Comparison of ENCODE assay signal across 16 cellular contexts in the genomic region with DNA sequence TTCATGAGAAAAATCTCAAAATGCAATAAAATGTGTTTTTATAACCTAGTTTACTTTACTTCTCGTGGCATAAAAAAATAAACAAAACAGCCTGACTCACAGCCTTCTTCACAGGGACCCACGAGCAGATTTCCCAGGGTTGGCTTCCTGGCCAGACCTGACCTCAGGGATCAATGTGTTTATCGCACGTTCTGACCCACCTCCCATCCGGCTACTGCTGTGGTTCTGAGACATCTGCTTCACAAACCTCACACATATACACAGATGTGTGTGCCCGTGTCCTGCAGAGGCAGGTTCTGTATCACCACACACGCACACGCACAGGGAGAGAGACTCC.
DNase-seq lines count a peak whose midpoint lies in the region; ATAC-seq, FAIRE-seq and TF ChIP-seq lines count a peak whose summit lies in the region.
"Had no signal": no experiment of that assay in that cellular context is flagged by ENCODE, and none has a peak within 500 bp of the region (broad histone marks: within the 10 kb centered on the region; RNA-seq: fewer than 3 reads in every experiment).

No MANE protein-coding gene starts in this region.

- H3K79me1 ChIP-seq in H1 (ENCODE audit: low read depth, low read length) = no peaks in the 10 kb centered on the region; the same call in 1 of the 2 replicates

- FAIRE-seq in H1 (lab: Jason Lieb, UNC) = no peak
- FAIRE-seq: RCC 7860 had no signal

- H4K91ac ChIP-seq in H1 (replicated peaks; ENCODE audit: insufficient read length, low read length) = no peak overlapping the region

- H3K9me3 Mint-ChIP-seq in nephron progenitor cell = no peaks in the 10 kb centered on the region
- H3K9me3 Mint-ChIP-seq: activated CD4-positive, alpha-beta memory T cell treated with anti-CD3 and anti-CD28 coated beads, Interleukin-2, amount 10 ng/mL, durations not matched to agents 7 days and 5 days; dendritic cell treated with granulocyte-macrophage colony-stimulating factor and Interleukin-4, amounts not matched to agents 40 ng/mL and 50 ng/mL, for 4 days had no signal

- POLR2A ChIA-PET in H1 (lab: Charles Lee; ENCODE audit: partially characterized antibody) = no interaction called here

- H3K79me2 ChIP-seq in H1 (ENCODE audit: control insufficient read depth in 1 of 2, insufficient read depth in 2 of 2, low read length in 2 of 2) = no peaks in the 10 kb centered on the region

- H3K14ac ChIP-seq in H1 (ENCODE audit: insufficient read length) = no peak overlapping the region

- no peak overlapping the region; the same call in 1 of the 2 replicates for H4K8ac ChIP-seq in H1 (ENCODE audit: extremely low read depth, insufficient read depth, low read length)

- TF ChIP-seq RAD21 in H1 (IDR thresholded peaks at IDR 0.05 in 1 of 2, conservative IDR thresholded peaks at IDR 0.05 in 1 of 2; ENCODE audit: low read depth in 2 of 2, low read length in 2 of 2) = no peak

- H3K27me3 ChIP-seq in H1 (replicated peaks in 1 of 4; ENCODE audit: control insufficient read depth in 3 of 4, extremely low read depth in 1 of 4, insufficient read depth in 3 of 4, low read length in 3 of 4) (no peaks in the 10 kb centered on the region), aorta (ENCODE audit: control insufficient read depth in 1 of 2, insufficient read depth in 2 of 2, low read length in 1 of 2) (no peaks in the 10 kb centered on the region)

- no peak overlapping the region for H3K4me3 ChIP-seq in H1 (ENCODE audit: extremely low read depth in 1 of 4, insufficient read depth in 2 of 4, low read depth in 3 of 4, low read length in 4 of 4)
- H3K4me3 ChIP-seq in aorta (ENCODE audit: low read length in 2 of 2) = no peak overlapping the region
- H3K4me3 ChIP-seq: BLaER1 treated with 17β-estradiol and CSF1 and Interleukin-3, amounts not matched to agents 10 nM and 100 nM; left lung; psoas muscle; suprapubic skin had no signal

- H2BK120ac ChIP-seq in H1 (replicated peaks; ENCODE audit: low read depth, low read length) = no peak overlapping the region

- H2AK5ac ChIP-seq in H1 (ENCODE audit: low read depth, low read length) = no peak overlapping the region

- H3K9me3 ChIP-seq in H1 (ENCODE audit: insufficient read depth in 2 of 2, low read depth in 1 of 2, low read length in 1 of 2) = no peaks in the 10 kb centered on the region
- no peaks in the 10 kb centered on the region for H3K9me3 ChIP-seq in aorta (ENCODE audit: control insufficient read depth, low read length)
- H3K9me3 ChIP-seq: left lung, psoas muscle, suprapubic skin had no signal

- no peak overlapping the region for H4K5ac ChIP-seq in H1 (ENCODE audit: insufficient read length, low read depth, low read length)

- H4K20me1 ChIP-seq in H1 (replicated peaks in 1 of 2; ENCODE audit: control insufficient read depth in 1 of 2, insufficient read depth in 2 of 2, low read length in 2 of 2) = no peaks in the 10 kb centered on the region

- 0 out of 2 replicates have a peak overlapping the region, but pooled peaks have one; percentile 14 for H2BK12ac ChIP-seq in H1 (ENCODE audit: low read depth, low read length)

- no peak overlapping the region for H2BK20ac ChIP-seq in H1 (ENCODE audit: low read length)

- no peaks in the 10 kb centered on the region for H3K4me1 ChIP-seq in H1 (replicated peaks in 1 of 4; ENCODE audit: control insufficient read depth in 3 of 4, insufficient read depth in 4 of 4, low read length in 3 of 4)
- peaks cover 0 to 2% of the 10 kb centered on the region in 2 donors for H3K4me1 ChIP-seq in aorta (ENCODE audit: control insufficient read depth in 1 of 2, insufficient read depth in 2 of 2, low read length in 2 of 2)
- H3K4me1 ChIP-seq: psoas muscle, suprapubic skin had no signal

- peaks cover 43% of the 10 kb centered on the region for H3K4me1 Mint-ChIP-seq in nephron progenitor cell

- intact Hi-C loops in aorta (cut with DNase I) = no loop called here

- H2BK15ac ChIP-seq in H1 (ENCODE audit: low read length) = no peak overlapping the region

- H3K18ac ChIP-seq in H1 (ENCODE audit: extremely low read depth, low read length) = no peak overlapping the region

- H3K4ac ChIP-seq in H1 (replicated peaks; ENCODE audit: insufficient read length, low read depth, low read length) = no peak overlapping the region

- H3K4me3 Mint-ChIP-seq in nephron progenitor cell = no peak overlapping the region
- H3K4me3 Mint-ChIP-seq: activated CD4-positive, alpha-beta memory T cell treated with anti-CD3 and anti-CD28 coated beads, Interleukin-2, amount 10 ng/mL, durations not matched to agents 7 days and 5 days; dendritic cell treated with granulocyte-macrophage colony-stimulating factor and Interleukin-4, amounts not matched to agents 40 ng/mL and 50 ng/mL, for 4 days had no signal

- H3K9ac ChIP-seq in H1 (replicated peaks in 1 of 4; ENCODE audit: extremely low read depth in 1 of 4, low read depth in 3 of 4, low read length in 3 of 4) = no peak overlapping the region
- H3K9ac ChIP-seq: BLaER1 treated with 17β-estradiol and CSF1 and Interleukin-3, amounts not matched to agents 10 nM and 100 nM had no signal

- TF ChIP-seq POLR2A in H1 (IDR thresholded peaks at IDR 0.05; ENCODE audit: control extremely low read depth in 1 of 2, low read depth in 2 of 2, low read length in 2 of 2) = no peak

- H3K27ac Mint-ChIP-seq in nephron progenitor cell = peak overlapping the region; percentile 41
- H3K27ac Mint-ChIP-seq: activated CD4-positive, alpha-beta memory T cell treated with anti-CD3 and anti-CD28 coated beads, Interleukin-2, amount 10 ng/mL, durations not matched to agents 7 days and 5 days; dendritic cell treated with granulocyte-macrophage colony-stimulating factor and Interleukin-4, amounts not matched to agents 40 ng/mL and 50 ng/mL, for 4 days had no signal

- TF ChIP-seq EP300 in H1 (IDR thresholded peaks at IDR 0.05; ENCODE audit: borderline replicate concordance in 1 of 2, low read depth in 2 of 2, low read length in 2 of 2) = no peak

- H3K36me3 ChIP-seq in H1 (ENCODE audit: control insufficient read depth in 2 of 4, insufficient read depth in 4 of 4, low read length in 3 of 4) (peaks cover 0 to 23% (median 1%) of the 10 kb centered on the region in 4 experiments; a peak in 4 of 8 replicates), aorta (ENCODE audit: control insufficient read depth in 1 of 2, insufficient read depth in 2 of 2, low read length in 1 of 2) (peaks cover under 1 to 3% of the 10 kb centered on the region in 2 donors)
- H3K36me3 ChIP-seq: BLaER1 treated with 17β-estradiol and CSF1 and Interleukin-3, amounts not matched to agents 10 nM and 100 nM had no signal

- no peak overlapping the region for H3K23ac ChIP-seq in H1 (ENCODE audit: insufficient read length)

- no peaks in the 10 kb centered on the region for H3K23me2 ChIP-seq in H1 (ENCODE audit: low read depth, low read length)

- H2BK5ac ChIP-seq in H1 (ENCODE audit: low read depth, low read length) = no peak overlapping the region

- H3K27ac ChIP-seq in H1 (ENCODE audit: low read depth, low read length) (no peak overlapping the region), aorta (ENCODE audit: low read depth in 1 of 2, low read length in 2 of 2) (peak overlapping the region; percentile 2 to 28)
- H3K27ac ChIP-seq: BLaER1 treated with 17β-estradiol and CSF1 and Interleukin-3, amounts not matched to agents 10 nM and 100 nM; left lung; psoas muscle; suprapubic skin had no signal

- WGBS in H1 (ENCODE audit: extremely low coverage in 1 of 2, insufficient coverage in 1 of 2, insufficient read length in 1 of 2, insufficient replicate concordance in 2 of 2, low coverage in 1 of 2, low lambda C conversion rate in 2 of 2, missing lambda C conversion rate in 1 of 2), 2 experiments = 88% methylated on average over 8 of the region's 8 CpGs; no CpG with 5 or more reads in 1 of the 2 experiments
- 7 to 9% methylated on average over 8 of the region's 8 CpGs for WGBS in aorta, 2 donors

- CTCF ChIA-PET in H1 (lab: Charles Lee; ENCODE audit: partially characterized antibody) = interaction anchor here (1.3 to 1.9 kb wide), 2 partner anchors 14 to 30 kb away, joined by 3 to 4 read pairs; no protein-coding TSS in a partner anchor

- peaks cover 74% of the 10 kb centered on the region for H3K36me3 Mint-ChIP-seq in nephron progenitor cell (ENCODE audit: low read depth)

- no peaks in the 10 kb centered on the region for H3K27me3 Mint-ChIP-seq in nephron progenitor cell (ENCODE audit: low read depth, poor library complexity)

- ATAC-seq in aorta (ENCODE audit: low FRiP score) (no peak), HG03521 (IDR thresholded peaks at IDR 0.05; ENCODE audit: unreplicated experiment) (no peak), GM21786 (IDR thresholded peaks at IDR 0.05; ENCODE audit: unreplicated experiment) (no peak)
- ATAC-seq: left lung, psoas muscle had no signal

- no peak overlapping the region for H3K56ac ChIP-seq in H1 (replicated peaks; ENCODE audit: insufficient read length, low read depth, low read length)

- no peak for TF ChIP-seq CTCF in H1 (IDR thresholded peaks at IDR 0.05; ENCODE audit: control extremely low read depth in 1 of 3, insufficient read depth in 1 of 3, low read depth in 1 of 3, low read length in 3 of 3)
- TF ChIP-seq CTCF in nephron progenitor cell (IDR thresholded peaks at IDR 0.05) = no peak

- H3K4me2 ChIP-seq in H1 (ENCODE audit: insufficient read depth in 1 of 2, low read depth in 2 of 2, low read length in 2 of 2) = no peak overlapping the region
- H3K4me2 ChIP-seq: BLaER1 treated with 17β-estradiol and CSF1 and Interleukin-3, amounts not matched to agents 10 nM and 100 nM had no signal

- H2AFZ ChIP-seq in H1 (ENCODE audit: low read length) = no peak overlapping the region

- DNase-seq in M059J (ENCODE audit: low read depth) (peak; percentile 76), H1 (ENCODE audit: low read depth in 1 of 2, low spot score in 2 of 2) (no peak), nephron progenitor cell (no peak), aorta (no peak), NCI-H1417 treated with DMSO at 0.1 percent for 48 hours (lab: John Stamatoyannopoulos, UW) (no peak)
- DNase-seq: activated CD4-positive, alpha-beta memory T cell treated with anti-CD3 and anti-CD28 coated beads, Interleukin-2, amount 10 ng/mL, durations not matched to agents 7 days and 5 days; activated T-cell treated with anti-CD3 and anti-CD28 coated beads, Interleukin-2, amount 50 U/mL, for 48 hours; left lung; NCI-H82; psoas muscle had no signal

TF ChIP-seq in H1, 55 proteins besides CTCF, POLR2A, EP300 and RAD21 (continues in another document):
- TF ChIP-seq FOSL1 (IDR thresholded peaks at IDR 0.05; ENCODE audit: insufficient read depth, low read depth, low read length) = no peak
- no peak for TF ChIP-seq POU5F1 (IDR thresholded peaks at IDR 0.05; ENCODE audit: low read depth, low read length)
- no peak for TF ChIP-seq RBBP5 (IDR thresholded peaks at IDR 0.05; ENCODE audit: borderline replicate concordance, low read depth, low read length)
- no peak for TF ChIP-seq CHD2 (IDR thresholded peaks at IDR 0.05; ENCODE audit: low read length)
- no peak for TF ChIP-seq GTF2F1 (IDR thresholded peaks at IDR 0.05; ENCODE audit: borderline replicate concordance, low read depth, low read length)
- no peak for TF ChIP-seq TEAD4 (IDR thresholded peaks at IDR 0.05; ENCODE audit: low read depth, low read length)
